Comparison of ENCODE assay signal across 8 cellular contexts in genomic region chr12:64625243-64626077, GRCh38. TPM values are rescaled to one million over a fixed set of nuclear protein-coding genes. Genes with fewer than 3 reads are reported as not detected.
DNase-seq lines count a peak whose midpoint lies in the region; ATAC-seq, FAIRE-seq and TF ChIP-seq lines count a peak whose summit lies in the region.

No MANE protein-coding gene starts in this region.

- 0% methylated on average over 15 of the region's 15 CpGs for WGBS in K562 (ENCODE audit: insufficient coverage, low coverage, missing lambda C conversion rate)

- TF ChIP-seq EP300 in K562 (IDR thresholded peaks at IDR 0.05; ENCODE audit: low read length): peak; percentile 46

- no TSS peak for BruUV-seq in K562 (replicated peaks; lab: Mats Ljungman, UMichigan)

- peak; percentile 49 for ATAC-seq in GM18867 (IDR thresholded peaks at IDR 0.05; ENCODE audit: unreplicated experiment)
- ATAC-seq in HG03097 (IDR thresholded peaks at IDR 0.05; ENCODE audit: low FRiP score, unreplicated experiment): peak; percentile 47
- ATAC-seq in K562: peak; percentile 93

- peak; percentile 63 for DNase-seq in AG08396 (ENCODE audit: low spot score)
- DNase-seq in RWPE1 (ENCODE audit: low spot score): peak; percentile 60
- peak; percentile 24 to 83 (median 49) for DNase-seq in K562 (ENCODE audit: extremely low read depth in 1 of 4, low spot score in 3 of 4)
- DNase-seq in inferior parietal cortex (ENCODE audit: extremely low spot score): peak; percentile 45
- no peak for DNase-seq in NCI-H1048 (lab: John Stamatoyannopoulos, UW)

- peak; percentile 21 to 29; a peak in 3 of 4 replicates for TF ChIP-seq RAD21 in K562 (CRISPR knock-in tag; conservative IDR thresholded peaks at IDR 0.05 in 1 of 2, IDR thresholded peaks at IDR 0.05 in 1 of 2)

- in situ Hi-C loops in K562 (cut with MboI): no loop called here

- H3K4me1 ChIP-seq in K562 (replicated peaks in 1 of 2; ENCODE audit: control insufficient read depth in 2 of 2, insufficient read depth in 2 of 2, low read length in 2 of 2): peaks cover 11 to 20% of the 10 kb centered on the region in 2 experiments; a peak in 2 of 5 replicates
- peaks cover 36% of the 10 kb centered on the region for H3K4me1 ChIP-seq in skeletal muscle satellite cell (ENCODE audit: control insufficient read depth, insufficient read depth, low read length)

- H3K4me2 ChIP-seq in K562 (ENCODE audit: insufficient read depth, low read length) (peak overlapping the region; percentile 86), skeletal muscle satellite cell (ENCODE audit: low read length) (peak overlapping the region; percentile 76)

- POLR2A ChIA-PET in RWPE1 (lab: Yijun Ruan, JAX; ENCODE audit: low non-redundant PET) (no interaction called here), K562 (lab: Yijun Ruan, JAX) (interaction anchor here (0.6 to 2.0 kb wide), 10 partner anchors 8 to 1151 kb away, joined by 3 to 8 read pairs (median 4); no protein-coding TSS in a partner anchor)

- H3K27ac ChIP-seq in RWPE1: peak overlapping the region; percentile 91
- peak overlapping the region; percentile 93 for H3K27ac ChIP-seq in K562 (ENCODE audit: extremely low read depth, low read depth, low read length)

- H3K4me3 ChIP-seq in K562: peak overlapping the region; percentile 27
- peak overlapping the region; percentile 28 for H3K4me3 ChIP-seq in skeletal muscle satellite cell (ENCODE audit: low read length)

- no peaks in the 10 kb centered on the region for H4K20me1 ChIP-seq in K562 (replicated peaks; ENCODE audit: control insufficient read depth, insufficient read depth, low read length)

- peaks cover 13% of the 10 kb centered on the region; the same call in 1 of the 3 replicates for H3K36me3 ChIP-seq in K562 (ENCODE audit: control insufficient read depth, insufficient read depth, low read length)
- no peaks in the 10 kb centered on the region for H3K36me3 ChIP-seq in skeletal muscle satellite cell (ENCODE audit: insufficient read depth, low read length)

- H3K27me3 ChIP-seq in K562 (ENCODE audit: control insufficient read depth in 2 of 2, insufficient read depth in 2 of 2, low read length in 2 of 2) (no peaks in the 10 kb centered on the region), skeletal muscle satellite cell (ENCODE audit: control insufficient read depth, insufficient read depth, low read length) (no peaks in the 10 kb centered on the region)

- peak overlapping the region; percentile 67 for H2AFZ ChIP-seq in K562 (ENCODE audit: low read depth, low read length)

- H3K9me3 ChIP-seq in K562 (replicated peaks; ENCODE audit: control insufficient read depth, insufficient read depth, low read depth, low read length): no peaks in the 10 kb centered on the region
- no peaks in the 10 kb centered on the region for H3K9me3 ChIP-seq in skeletal muscle satellite cell (replicated peaks; ENCODE audit: low read length)

- intact Hi-C loops in K562 (cut with micrococcal nuclease): loop anchor here (5.0 kb wide), 2 partner anchors 42 to 72 kb away; no protein-coding TSS in a partner anchor

- TF ChIP-seq CTCF in RWPE1 (conservative IDR thresholded peaks at IDR 0.05; ENCODE audit: low read depth): no peak
- TF ChIP-seq CTCF in K562 (IDR thresholded peaks at IDR 0.05 in 2 of 3, conservative IDR thresholded peaks at IDR 0.05 in 1 of 3; ENCODE audit: insufficient read depth in 2 of 3, low read depth in 1 of 3, low read length in 3 of 3): peak in 1 of 3 experiments; percentile 31; a peak in 1 of 6 replicates

- CTCF ChIA-PET in RWPE1 (lab: Yijun Ruan, JAX): no interaction called here
- CTCF ChIA-PET in K562 (lab: Yijun Ruan, JAX; ENCODE audit: low intra/inter-chr PET ratio): no interaction called here

- TF ChIP-seq POLR2A in K562 (conservative IDR thresholded peaks at IDR 0.05): peak; percentile 62

- FAIRE-seq in K562 (lab: Jason Lieb, UNC): peak; percentile 93

- H3K9ac ChIP-seq in K562 (ENCODE audit: insufficient read depth in 1 of 2, low read depth in 2 of 2, low read length in 2 of 2) (peak overlapping the region; percentile 59 to 76; a peak in 3 of 4 replicates), skeletal muscle satellite cell (ENCODE audit: low read depth, low read length) (peak overlapping the region; percentile 56)

- no peaks in the 10 kb centered on the region for H3K9me1 ChIP-seq in K562 (ENCODE audit: control insufficient read depth, insufficient read depth, low read length)

- peaks cover 93% of the 10 kb centered on the region for H3K79me2 ChIP-seq in K562 (ENCODE audit: control insufficient read depth, insufficient read depth, low read length)

TF ChIP-seq in K562, 482 proteins besides CTCF, POLR2A, EP300 and RAD21 (continues in another document):
- TF ChIP-seq JUND (IDR thresholded peaks at IDR 0.05; ENCODE audit: borderline replicate concordance, low read depth, low read length) (peak; percentile 56; the same call in 1 of the 2 replicates), JUND (tag; IDR thresholded peaks at IDR 0.05; ENCODE audit: borderline replicate concordance, low read depth, low read length) (peak; percentile 65; the same call in 1 of the 3 replicates), ATF3 (IDR thresholded peaks at IDR 0.05) (peak; percentile 45; the same call in 1 of the 2 replicates), ATF3 (CRISPR knock-in tag; conservative IDR thresholded peaks at IDR 0.05) (no peak), HDAC3 (IDR thresholded peaks at IDR 0.05; ENCODE audit: borderline replicate concordance, partially characterized antibody) (peak; percentile 28), MEIS2 (IDR thresholded peaks at IDR 0.05; ENCODE audit: partially characterized antibody) (no peak), SP1 (CRISPR knock-in tag; IDR thresholded peaks at IDR 0.05) (0 out of 2 replicates have a peak, but pooled peaks have one; percentile 39), ZNF311 (CRISPR knock-in tag; IDR thresholded peaks at IDR 0.05) (0 out of 2 replicates have a peak, but pooled peaks have one; percentile 34), ZZZ3 (IDR thresholded peaks at IDR 0.05) (no peak), ZC3H4 (CRISPR knock-in tag; IDR thresholded peaks at IDR 0.05; ENCODE audit: borderline replicate concordance) (no peak), POLR3G (IDR thresholded peaks at IDR 0.05; ENCODE audit: extremely low read depth, insufficient read length, insufficient replicate concordance) (no peak), MCM2 (IDR thresholded peaks at IDR 0.05; ENCODE audit: low read depth) (no peak), TAF9B (IDR thresholded peaks at IDR 0.05; ENCODE audit: partially characterized antibody) (peak; percentile 41), SMARCB1 (IDR thresholded peaks at IDR 0.05; ENCODE audit: insufficient read length, low read depth) (peak; percentile 74), ZBTB17 (CRISPR knock-in tag; IDR thresholded peaks at IDR 0.05) (peak; percentile 72; the same call in 1 of the 2 replicates)
- TF ChIP-seq, protein P1, sequence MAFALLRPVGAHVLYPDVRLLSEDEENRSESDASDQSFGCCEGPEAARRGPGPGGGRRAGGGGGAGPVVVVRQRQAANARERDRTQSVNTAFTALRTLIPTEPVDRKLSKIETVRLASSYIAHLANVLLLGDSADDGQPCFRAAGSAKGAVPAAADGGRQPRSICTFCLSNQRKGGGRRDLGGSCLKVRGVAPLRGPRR (CRISPR knock-in tag; IDR thresholded peaks at IDR 0.05): peak; percentile 36; the same call in 1 of the 2 replicates
- TF ChIP-seq, protein P2, sequence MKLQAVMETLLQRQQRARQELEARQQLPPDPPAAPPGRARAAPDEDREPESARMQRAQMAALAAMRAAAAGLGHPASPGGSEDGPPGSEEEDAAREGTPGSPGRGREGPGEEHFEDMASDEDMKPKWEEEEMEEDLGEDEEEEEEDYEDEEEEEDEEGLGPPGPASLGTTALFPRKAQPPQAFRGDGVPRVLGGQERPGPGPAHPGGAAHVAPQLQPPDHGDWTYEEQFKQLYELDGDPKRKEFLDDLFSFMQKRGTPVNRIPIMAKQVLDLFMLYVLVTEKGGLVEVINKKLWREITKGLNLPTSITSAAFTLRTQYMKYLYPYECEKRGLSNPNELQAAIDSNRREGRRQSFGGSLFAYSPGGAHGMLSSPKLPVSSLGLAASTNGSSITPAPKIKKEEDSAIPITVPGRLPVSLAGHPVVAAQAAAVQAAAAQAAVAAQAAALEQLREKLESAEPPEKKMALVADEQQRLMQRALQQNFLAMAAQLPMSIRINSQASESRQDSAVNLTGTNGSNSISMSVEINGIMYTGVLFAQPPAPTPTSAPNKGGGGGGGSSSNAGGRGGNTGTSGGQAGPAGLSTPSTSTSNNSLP (IDR thresholded peaks at IDR 0.05; ENCODE audit: borderline replicate concordance, low read depth, low read length): peak; percentile 58; the same call in 1 of the 2 replicates

RNA-seq across cellular contexts. Expression of gene RASSF3, which starts 15.2 kb away (rescaled TPM):
- 7.4 and 11.3 TPM in 2 replicates for total RNA-seq in K562 (2011; cell fraction: chromatin; rRNA removed; ENCODE audit: low replicate concordance)
- 6.5 and 7.0 TPM in 2 replicates for total RNA-seq in K562 (2011; cell fraction: nucleolus; rRNA removed)
- total RNA-seq in K562 (2011; cell fraction: nucleoplasm; rRNA removed): 12.8 and 16.6 TPM in 2 replicates
- total RNA-seq in K562 (2014; rRNA removed) (13.4 and 14.0 TPM in 2 replicates), K562 (2014; rRNA removed; fragmentation: Illumina TruSeq; extraction: Trizol) (20.2 and 23.5 TPM in 2 replicates), K562 (2015; rRNA removed; fragmentation: Illumina TruSeq; extraction: Trizol) (20.9 and 22.4 TPM in 2 replicates), K562 (2021) (35.9 and 39.2 TPM in 2 replicates)
- polyA plus RNA-seq in K562 (2011; rRNA removed) (19.9 and 28.7 TPM in 2 replicates), K562 (2014; fragmentation: Illumina TruSeq; extraction: Trizol) (22.6 and 23.4 TPM in 2 replicates), K562 (2014; fragmentation: Nextera tagmentation; extraction: Ambion mirVana) (1 to 10 TPM; 3.7 to 4.3 TPM), K562 (2014; rRNA removed) (18.9 and 19.1 TPM in 2 replicates)
- 12.9 and 15.7 TPM in 2 replicates for polyA plus RNA-seq in K562 (2011; cell fraction: cytosol; rRNA removed)
- polyA plus RNA-seq in K562 (2011; cell fraction: nucleus; rRNA removed): 5.6 and 7.4 TPM in 2 replicates
- polyA plus RNA-seq in K562 (2012): 13.8 and 16.0 TPM in 2 replicates
- 31.7 and 36.8 TPM in 2 replicates for polyA minus RNA-seq in K562 (2011; rRNA and poly(A)+ RNA removed)
- 15.4 and 26.3 TPM in 2 replicates for polyA minus RNA-seq in K562 (2011; cell fraction: cytosol; rRNA and poly(A)+ RNA removed)
- 2.8 and 6.1 TPM in 2 replicates for polyA minus RNA-seq in K562 (2011; cell fraction: nucleus; rRNA and poly(A)+ RNA removed)
- 6.8 and 9.4 TPM in 2 replicates for total RNA-seq in skeletal muscle satellite cell (2012; rRNA removed)
